Comparison of ENCODE assay signal across 11 cellular contexts in the genomic region with DNA sequence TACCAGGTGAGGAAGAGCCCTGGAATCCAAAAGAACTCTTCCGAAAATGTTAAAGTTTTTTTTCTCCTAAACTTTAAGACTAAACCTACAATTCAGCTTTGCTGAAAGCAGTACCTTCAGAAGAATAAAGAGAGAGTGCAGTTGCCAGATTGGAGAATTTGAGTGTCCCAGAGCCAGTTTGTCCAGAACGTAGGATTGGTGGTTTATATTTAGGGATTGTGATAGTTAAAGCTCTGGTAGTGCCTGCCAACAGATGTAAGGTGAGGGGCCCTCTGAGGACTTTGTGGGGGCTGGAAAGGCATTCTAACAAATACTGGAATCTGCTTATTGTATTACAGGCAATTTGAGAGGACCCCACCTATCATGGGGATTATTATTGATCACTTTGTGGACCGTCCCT.
"Had no signal": no experiment of that assay in that cellular context is flagged by ENCODE, and none has a peak within 500 bp of the region (broad histone marks: within the 10 kb centered on the region; RNA-seq: fewer than 3 reads in every experiment).

No MANE protein-coding gene starts in this region.

- DNase-seq: activated CD4-positive, alpha-beta T cell treated with anti-CD3 and anti-CD28 coated beads for 36 hours; activated CD8-positive, alpha-beta memory T cell treated with anti-CD3 and anti-CD28 coated beads, Interleukin-2, amount 50 U/mL, for 4 hours; activated CD8-positive, alpha-beta T cell treated with anti-CD3 and anti-CD28 coated beads for 36 hours; activated naive CD4-positive, alpha-beta T cell treated with anti-CD3 and anti-CD28 coated beads, Interleukin-2, amount 50 U/mL, for 16 hours; amygdala; kidney; ovary; T-cell; upper lobe of left lung had no signal

- H3K27me3 ChIP-seq: ovary, SJSA1, upper lobe of left lung had no signal

- ATAC-seq: activated CD4-positive, alpha-beta T cell treated with anti-CD3 and anti-CD28 coated beads for 36 hours; activated CD8-positive, alpha-beta T cell treated with anti-CD3 and anti-CD28 coated beads for 36 hours; T-cell had no signal

- H3K4me3 ChIP-seq: ovary, SJSA1, upper lobe of left lung had no signal

- H3K36me3 ChIP-seq: ovary had no signal

- H3K4me1 ChIP-seq: SJSA1, upper lobe of left lung had no signal

- H3K27ac ChIP-seq: ovary, SJSA1, upper lobe of left lung, VCaP had no signal

- H3K9me3 ChIP-seq: ovary, SJSA1, upper lobe of left lung had no signal
